In genomic region chr16:2842340-2843000, GRCh38 we compare ENCODE assay signal across 1 cellular context.
A peak's percentile ranks its signal among the peaks of the same experiment; 100 is the strongest.
TF ChIP-seq lines count a peak whose summit lies in the region.

No MANE protein-coding gene starts in this region.

TF ChIP-seq in K562, 482 proteins besides CTCF, POLR2A, EP300 and RAD21 (continues in another document):
- TF ChIP-seq, protein P1, sequence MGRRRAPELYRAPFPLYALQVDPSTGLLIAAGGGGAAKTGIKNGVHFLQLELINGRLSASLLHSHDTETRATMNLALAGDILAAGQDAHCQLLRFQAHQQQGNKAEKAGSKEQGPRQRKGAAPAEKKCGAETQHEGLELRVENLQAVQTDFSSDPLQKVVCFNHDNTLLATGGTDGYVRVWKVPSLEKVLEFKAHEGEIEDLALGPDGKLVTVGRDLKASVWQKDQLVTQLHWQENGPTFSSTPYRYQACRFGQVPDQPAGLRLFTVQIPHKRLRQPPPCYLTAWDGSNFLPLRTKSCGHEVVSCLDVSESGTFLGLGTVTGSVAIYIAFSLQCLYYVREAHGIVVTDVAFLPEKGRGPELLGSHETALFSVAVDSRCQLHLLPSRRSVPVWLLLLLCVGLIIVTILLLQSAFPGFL (CRISPR knock-in tag; IDR thresholded peaks at IDR 0.05): 0 out of 2 replicates have a peak, but pooled peaks have one; percentile 24
- TF ChIP-seq ATF7 (IDR thresholded peaks at IDR 0.05): peak; percentile 54; the same call in 1 of the 2 replicates
- TF ChIP-seq KLF16 (IDR thresholded peaks at IDR 0.05): 0 out of 2 replicates have a peak, but pooled peaks have one; percentile 19
- TF ChIP-seq, protein P2, sequence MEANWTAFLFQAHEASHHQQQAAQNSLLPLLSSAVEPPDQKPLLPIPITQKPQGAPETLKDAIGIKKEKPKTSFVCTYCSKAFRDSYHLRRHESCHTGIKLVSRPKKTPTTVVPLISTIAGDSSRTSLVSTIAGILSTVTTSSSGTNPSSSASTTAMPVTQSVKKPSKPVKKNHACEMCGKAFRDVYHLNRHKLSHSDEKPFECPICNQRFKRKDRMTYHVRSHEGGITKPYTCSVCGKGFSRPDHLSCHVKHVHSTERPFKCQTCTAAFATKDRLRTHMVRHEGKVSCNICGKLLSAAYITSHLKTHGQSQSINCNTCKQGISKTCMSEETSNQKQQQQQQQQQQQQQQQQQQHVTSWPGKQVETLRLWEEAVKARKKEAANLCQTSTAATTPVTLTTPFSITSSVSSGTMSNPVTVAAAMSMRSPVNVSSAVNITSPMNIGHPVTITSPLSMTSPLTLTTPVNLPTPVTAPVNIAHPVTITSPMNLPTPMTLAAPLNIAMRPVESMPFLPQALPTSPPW (CRISPR knock-in tag; IDR thresholded peaks at IDR 0.05): peak; percentile 68
- TF ChIP-seq TCF7 (IDR thresholded peaks at IDR 0.05; ENCODE audit: borderline replicate concordance): no peak
- TF ChIP-seq, protein P3, sequence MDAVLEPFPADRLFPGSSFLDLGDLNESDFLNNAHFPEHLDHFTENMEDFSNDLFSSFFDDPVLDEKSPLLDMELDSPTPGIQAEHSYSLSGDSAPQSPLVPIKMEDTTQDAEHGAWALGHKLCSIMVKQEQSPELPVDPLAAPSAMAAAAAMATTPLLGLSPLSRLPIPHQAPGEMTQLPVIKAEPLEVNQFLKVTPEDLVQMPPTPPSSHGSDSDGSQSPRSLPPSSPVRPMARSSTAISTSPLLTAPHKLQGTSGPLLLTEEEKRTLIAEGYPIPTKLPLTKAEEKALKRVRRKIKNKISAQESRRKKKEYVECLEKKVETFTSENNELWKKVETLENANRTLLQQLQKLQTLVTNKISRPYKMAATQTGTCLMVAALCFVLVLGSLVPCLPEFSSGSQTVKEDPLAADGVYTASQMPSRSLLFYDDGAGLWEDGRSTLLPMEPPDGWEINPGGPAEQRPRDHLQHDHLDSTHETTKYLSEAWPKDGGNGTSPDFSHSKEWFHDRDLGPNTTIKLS (IDR thresholded peaks at IDR 0.05; ENCODE audit: borderline replicate concordance, low read depth): peak; percentile 88; the same call in 1 of the 2 replicates
- no peak for TF ChIP-seq RBM22 (IDR thresholded peaks at IDR 0.05; ENCODE audit: low read depth, low read length, poor library complexity, severe bottlenecking)
- TF ChIP-seq ZNF184 (CRISPR knock-in tag; IDR thresholded peaks at IDR 0.05): no peak
- no peak for TF ChIP-seq SMAD1 (IDR thresholded peaks at IDR 0.05; ENCODE audit: low read depth, low read length, partially characterized antibody)
- TF ChIP-seq TGIF2 (CRISPR knock-in tag; IDR thresholded peaks at IDR 0.05): no peak
- TF ChIP-seq RB1 (IDR thresholded peaks at IDR 0.05; ENCODE audit: low read depth): peak; percentile 73; the same call in 1 of the 2 replicates
- peak; percentile 77 for TF ChIP-seq DIDO1 (tag; IDR thresholded peaks at IDR 0.05; ENCODE audit: low read depth)
- no peak for TF ChIP-seq ZNF696 (CRISPR knock-in tag; conservative IDR thresholded peaks at IDR 0.05)
- TF ChIP-seq ZBTB40 (IDR thresholded peaks at IDR 0.05): peak; percentile 98
- no peak for TF ChIP-seq ZBTB40 (CRISPR knock-in tag; IDR thresholded peaks at IDR 0.05)
- TF ChIP-seq ZNF140 (CRISPR knock-in tag; IDR thresholded peaks at IDR 0.05): no peak
- TF ChIP-seq CBX3 (IDR thresholded peaks at IDR 0.05; ENCODE audit: borderline replicate concordance in 1 of 2, low read length in 2 of 2): peak in 1 of 2 experiments; percentile 92; a peak in 2 of 3 replicates
- TF ChIP-seq, protein P4, sequence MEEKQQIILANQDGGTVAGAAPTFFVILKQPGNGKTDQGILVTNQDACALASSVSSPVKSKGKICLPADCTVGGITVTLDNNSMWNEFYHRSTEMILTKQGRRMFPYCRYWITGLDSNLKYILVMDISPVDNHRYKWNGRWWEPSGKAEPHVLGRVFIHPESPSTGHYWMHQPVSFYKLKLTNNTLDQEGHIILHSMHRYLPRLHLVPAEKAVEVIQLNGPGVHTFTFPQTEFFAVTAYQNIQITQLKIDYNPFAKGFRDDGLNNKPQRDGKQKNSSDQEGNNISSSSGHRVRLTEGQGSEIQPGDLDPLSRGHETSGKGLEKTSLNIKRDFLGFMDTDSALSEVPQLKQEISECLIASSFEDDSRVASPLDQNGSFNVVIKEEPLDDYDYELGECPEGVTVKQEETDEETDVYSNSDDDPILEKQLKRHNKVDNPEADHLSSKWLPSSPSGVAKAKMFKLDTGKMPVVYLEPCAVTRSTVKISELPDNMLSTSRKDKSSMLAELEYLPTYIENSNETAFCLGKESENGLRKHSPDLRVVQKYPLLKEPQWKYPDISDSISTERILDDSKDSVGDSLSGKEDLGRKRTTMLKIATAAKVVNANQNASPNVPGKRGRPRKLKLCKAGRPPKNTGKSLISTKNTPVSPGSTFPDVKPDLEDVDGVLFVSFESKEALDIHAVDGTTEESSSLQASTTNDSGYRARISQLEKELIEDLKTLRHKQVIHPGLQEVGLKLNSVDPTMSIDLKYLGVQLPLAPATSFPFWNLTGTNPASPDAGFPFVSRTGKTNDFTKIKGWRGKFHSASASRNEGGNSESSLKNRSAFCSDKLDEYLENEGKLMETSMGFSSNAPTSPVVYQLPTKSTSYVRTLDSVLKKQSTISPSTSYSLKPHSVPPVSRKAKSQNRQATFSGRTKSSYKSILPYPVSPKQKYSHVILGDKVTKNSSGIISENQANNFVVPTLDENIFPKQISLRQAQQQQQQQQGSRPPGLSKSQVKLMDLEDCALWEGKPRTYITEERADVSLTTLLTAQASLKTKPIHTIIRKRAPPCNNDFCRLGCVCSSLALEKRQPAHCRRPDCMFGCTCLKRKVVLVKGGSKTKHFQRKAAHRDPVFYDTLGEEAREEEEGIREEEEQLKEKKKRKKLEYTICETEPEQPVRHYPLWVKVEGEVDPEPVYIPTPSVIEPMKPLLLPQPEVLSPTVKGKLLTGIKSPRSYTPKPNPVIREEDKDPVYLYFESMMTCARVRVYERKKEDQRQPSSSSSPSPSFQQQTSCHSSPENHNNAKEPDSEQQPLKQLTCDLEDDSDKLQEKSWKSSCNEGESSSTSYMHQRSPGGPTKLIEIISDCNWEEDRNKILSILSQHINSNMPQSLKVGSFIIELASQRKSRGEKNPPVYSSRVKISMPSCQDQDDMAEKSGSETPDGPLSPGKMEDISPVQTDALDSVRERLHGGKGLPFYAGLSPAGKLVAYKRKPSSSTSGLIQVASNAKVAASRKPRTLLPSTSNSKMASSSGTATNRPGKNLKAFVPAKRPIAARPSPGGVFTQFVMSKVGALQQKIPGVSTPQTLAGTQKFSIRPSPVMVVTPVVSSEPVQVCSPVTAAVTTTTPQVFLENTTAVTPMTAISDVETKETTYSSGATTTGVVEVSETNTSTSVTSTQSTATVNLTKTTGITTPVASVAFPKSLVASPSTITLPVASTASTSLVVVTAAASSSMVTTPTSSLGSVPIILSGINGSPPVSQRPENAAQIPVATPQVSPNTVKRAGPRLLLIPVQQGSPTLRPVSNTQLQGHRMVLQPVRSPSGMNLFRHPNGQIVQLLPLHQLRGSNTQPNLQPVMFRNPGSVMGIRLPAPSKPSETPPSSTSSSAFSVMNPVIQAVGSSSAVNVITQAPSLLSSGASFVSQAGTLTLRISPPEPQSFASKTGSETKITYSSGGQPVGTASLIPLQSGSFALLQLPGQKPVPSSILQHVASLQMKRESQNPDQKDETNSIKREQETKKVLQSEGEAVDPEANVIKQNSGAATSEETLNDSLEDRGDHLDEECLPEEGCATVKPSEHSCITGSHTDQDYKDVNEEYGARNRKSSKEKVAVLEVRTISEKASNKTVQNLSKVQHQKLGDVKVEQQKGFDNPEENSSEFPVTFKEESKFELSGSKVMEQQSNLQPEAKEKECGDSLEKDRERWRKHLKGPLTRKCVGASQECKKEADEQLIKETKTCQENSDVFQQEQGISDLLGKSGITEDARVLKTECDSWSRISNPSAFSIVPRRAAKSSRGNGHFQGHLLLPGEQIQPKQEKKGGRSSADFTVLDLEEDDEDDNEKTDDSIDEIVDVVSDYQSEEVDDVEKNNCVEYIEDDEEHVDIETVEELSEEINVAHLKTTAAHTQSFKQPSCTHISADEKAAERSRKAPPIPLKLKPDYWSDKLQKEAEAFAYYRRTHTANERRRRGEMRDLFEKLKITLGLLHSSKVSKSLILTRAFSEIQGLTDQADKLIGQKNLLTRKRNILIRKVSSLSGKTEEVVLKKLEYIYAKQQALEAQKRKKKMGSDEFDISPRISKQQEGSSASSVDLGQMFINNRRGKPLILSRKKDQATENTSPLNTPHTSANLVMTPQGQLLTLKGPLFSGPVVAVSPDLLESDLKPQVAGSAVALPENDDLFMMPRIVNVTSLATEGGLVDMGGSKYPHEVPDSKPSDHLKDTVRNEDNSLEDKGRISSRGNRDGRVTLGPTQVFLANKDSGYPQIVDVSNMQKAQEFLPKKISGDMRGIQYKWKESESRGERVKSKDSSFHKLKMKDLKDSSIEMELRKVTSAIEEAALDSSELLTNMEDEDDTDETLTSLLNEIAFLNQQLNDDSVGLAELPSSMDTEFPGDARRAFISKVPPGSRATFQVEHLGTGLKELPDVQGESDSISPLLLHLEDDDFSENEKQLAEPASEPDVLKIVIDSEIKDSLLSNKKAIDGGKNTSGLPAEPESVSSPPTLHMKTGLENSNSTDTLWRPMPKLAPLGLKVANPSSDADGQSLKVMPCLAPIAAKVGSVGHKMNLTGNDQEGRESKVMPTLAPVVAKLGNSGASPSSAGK (IDR thresholded peaks at IDR 0.05): peak; percentile 66
- peak; percentile 83 for TF ChIP-seq L3MBTL2 (IDR thresholded peaks at IDR 0.05)
- peak; percentile 86 to 89 for TF ChIP-seq E2F6 (IDR thresholded peaks at IDR 0.05; ENCODE audit: borderline replicate concordance in 1 of 2, extremely low read depth in 1 of 2, insufficient read depth in 1 of 2, insufficient read length in 1 of 2, low read depth in 1 of 2, low read length in 1 of 2, poor library complexity in 1 of 2, severe bottlenecking in 1 of 2)
- TF ChIP-seq SMC3 (conservative IDR thresholded peaks at IDR 0.05; ENCODE audit: insufficient read depth, low read depth, low read length): peak; percentile 60; the same call in 1 of the 2 replicates
- TF ChIP-seq ZNF324 (CRISPR knock-in tag; IDR thresholded peaks at IDR 0.05): no peak
- TF ChIP-seq DMBX1 (CRISPR knock-in tag; IDR thresholded peaks at IDR 0.05; ENCODE audit: borderline replicate concordance): no peak
